ENCODE assay signal across 11 cellular contexts in the genomic region with DNA sequence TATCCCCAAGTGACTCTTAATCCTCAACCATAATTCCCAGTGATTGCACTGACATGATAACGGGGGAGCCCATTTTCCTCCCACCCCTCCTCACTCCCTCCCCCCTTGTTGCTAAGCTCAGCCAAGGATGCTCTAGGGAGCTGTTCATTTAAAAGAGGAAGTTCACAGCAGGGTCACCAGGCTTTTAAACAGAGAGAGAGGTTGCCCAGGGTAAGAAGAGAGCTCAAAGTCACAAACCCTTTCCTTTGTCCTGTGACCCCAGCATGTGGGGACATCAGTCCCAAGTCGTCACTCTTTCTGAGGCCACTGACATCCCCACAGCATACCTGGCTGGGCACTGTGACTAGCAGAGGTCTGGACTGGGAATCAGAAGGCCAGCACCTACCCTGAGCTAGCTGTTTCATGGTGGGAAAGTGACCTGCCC.
DNase-seq lines count a peak whose midpoint lies in the region; ATAC-seq and TF ChIP-seq lines count a peak whose summit lies in the region.
"Had no signal": no experiment of that assay in that cellular context is flagged by ENCODE, and none has a peak within 500 bp of the region (broad histone marks: within the 10 kb centered on the region; RNA-seq: fewer than 3 reads in every experiment).

No MANE protein-coding gene starts in this region.

- no peaks in the 10 kb centered on the region for H3K27me3 ChIP-seq in upper lobe of right lung
- no peaks in the 10 kb centered on the region for H3K27me3 ChIP-seq in effector memory CD4-positive, alpha-beta T cell (replicated peaks; ENCODE audit: control insufficient read depth, insufficient read depth, low read length, poor library complexity, severe bottlenecking)

- no peak overlapping the region for H3K27ac ChIP-seq in upper lobe of right lung
- no peak overlapping the region for H3K27ac ChIP-seq in effector memory CD4-positive, alpha-beta T cell (ENCODE audit: insufficient read depth, low read length, poor library complexity, severe bottlenecking)

- H3K9me3 ChIP-seq in upper lobe of right lung: no peaks in the 10 kb centered on the region
- H3K9me3 ChIP-seq in effector memory CD4-positive, alpha-beta T cell (ENCODE audit: control insufficient read depth, low read length): no peaks in the 10 kb centered on the region

- H3K4me3 ChIP-seq in fibroblast of mammary gland (ENCODE audit: control insufficient read depth, low read depth, low read length) (no peak overlapping the region), upper lobe of right lung (no peak overlapping the region)
- H3K4me3 ChIP-seq in effector memory CD4-positive, alpha-beta T cell (ENCODE audit: insufficient read depth, low read depth, low read length, poor library complexity, severe bottlenecking): no peak overlapping the region

- DNase-seq in SIG-M5 treated with dmso at 0.1 percent for 504 hours (lab: John Stamatoyannopoulos, UW; ENCODE audit: unreplicated experiment): peak; percentile 53
- no peak for DNase-seq in SIG-M5 (lab: John Stamatoyannopoulos, UW)
- DNase-seq in NCI-H69 (lab: John Stamatoyannopoulos, UW): peak; percentile 71
- DNase-seq in fibroblast of mammary gland (ENCODE audit: low read depth): peak; percentile 38
- DNase-seq in upper lobe of right lung: no peak
- no peak for DNase-seq in effector memory CD4-positive, alpha-beta T cell
- DNase-seq in activated CD4-positive, alpha-beta T cell treated with anti-CD3 and anti-CD28 coated beads, Interleukin-2, amount 50 U/mL, for 48 hours: no peak
- DNase-seq in H4 (ENCODE audit: low spot score): no peak
- DNase-seq: erythroblast; stimulated activated CD4-positive, alpha-beta T cell treated with anti-CD3 and anti-CD28 coated beads, Interleukin-2, amount 100 ng/mL, for 24 hours; T-helper 9 cell had no signal

- TF ChIP-seq CTCF in fibroblast of mammary gland (conservative IDR thresholded peaks at IDR 0.05; ENCODE audit: control insufficient read depth, insufficient read depth, low read depth, low read length): no peak
- TF ChIP-seq CTCF in upper lobe of right lung (IDR thresholded peaks at IDR 0.05): no peak

- intact Hi-C loops in upper lobe of right lung (cut with DNase I): no loop called here

- H3K36me3 ChIP-seq in upper lobe of right lung: no peaks in the 10 kb centered on the region
- no peaks in the 10 kb centered on the region for H3K36me3 ChIP-seq in effector memory CD4-positive, alpha-beta T cell (ENCODE audit: control insufficient read depth, insufficient read depth, low read length)

- no peaks in the 10 kb centered on the region for H3K4me1 ChIP-seq in upper lobe of right lung
- H3K4me1 ChIP-seq in effector memory CD4-positive, alpha-beta T cell (ENCODE audit: control insufficient read depth, insufficient read depth, low read length, poor library complexity, severe bottlenecking): no peaks in the 10 kb centered on the region

- ATAC-seq in upper lobe of right lung: peak; percentile 21

Comparison
In these comparisons a context has a peak if more than half of its experiments do, and no peak if none do; other contexts are left out.
1. DNase-seq: peak in SIG-M5 treated with dmso at 0.1 percent for 504 hours (single experiment), NCI-H69 (single experiment) and fibroblast of mammary gland (single experiment); none in SIG-M5 (single experiment), upper lobe of right lung (single experiment), effector memory CD4-positive, alpha-beta T cell (0 of 3), activated CD4-positive, alpha-beta T cell treated with anti-CD3 and anti-CD28 coated beads, Interleukin-2, amount 50 U/mL, for 48 hours (0 of 2) and H4 (single experiment).